24 cellular contexts compared by ENCODE assay signal in the genomic region with DNA sequence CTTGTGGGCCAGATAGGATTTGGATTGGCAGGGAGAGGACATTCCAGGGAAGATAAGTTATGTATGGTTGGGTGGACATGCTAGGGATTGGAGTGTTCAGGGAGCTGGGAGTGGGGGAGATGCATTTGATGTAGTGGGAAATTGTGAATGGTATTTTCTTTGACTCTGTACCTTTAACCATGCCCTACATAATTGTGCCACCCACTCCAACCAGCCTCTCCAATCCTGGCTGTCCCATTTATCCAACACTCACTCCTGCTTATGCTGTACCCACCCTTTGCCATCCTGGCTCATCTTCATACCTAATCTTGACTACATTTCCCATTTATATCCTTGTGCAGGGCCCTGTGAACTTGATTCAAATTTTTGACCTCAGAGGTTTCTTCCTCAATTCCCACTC.
A peak's percentile ranks its signal among the peaks of the same experiment; 100 is the strongest.
DNase-seq lines count a peak whose midpoint lies in the region; ATAC-seq, FAIRE-seq and TF ChIP-seq lines count a peak whose summit lies in the region.
"Had no signal": no experiment of that assay in that cellular context is flagged by ENCODE, and none has a peak within 500 bp of the region (broad histone marks: within the 10 kb centered on the region; RNA-seq: fewer than 3 reads in every experiment).

No MANE protein-coding gene starts in this region.

- FAIRE-seq in bronchial epithelial cell (lab: Jason Lieb, UNC) = peak; percentile 52
- FAIRE-seq: A549, GM12891, GM18507 had no signal

- TF ChIP-seq CTCF in bronchial epithelial cell (IDR thresholded peaks at IDR 0.05; ENCODE audit: insufficient read depth, low read length, severe bottlenecking) (no peak), nephron (IDR thresholded peaks at IDR 0.05; ENCODE audit: unreplicated experiment in 3 of 3) (no peak)

- DNase-seq in T-helper 17 cell (no peak), bronchial epithelial cell (ENCODE audit: low read depth) (no peak), putamen (ENCODE audit: low spot score) (peak; percentile 10)
- DNase-seq in activated CD4-positive, alpha-beta T cell treated with anti-CD3 and anti-CD28 coated beads for 1 hour = no peak
- DNase-seq in activated CD4-positive, alpha-beta T cell treated with anti-CD3 and anti-CD28 coated beads, Interleukin-2, amount 50 U/mL, for 1 hour = no peak
- DNase-seq: 8988T; ACHN; AML-193; BE2C; CD4-positive, alpha-beta T cell; CD8-positive, alpha-beta memory T cell; DMS53; DMS79 treated with DMSO at 0.1 percent for 48 hours; GF-D8; H9 had no signal

- ATAC-seq in T-helper 17 cell (no peak), HG02759 (IDR thresholded peaks at IDR 0.05; ENCODE audit: unreplicated experiment) (no peak)
- ATAC-seq: A549, GM23338, HCT116 had no signal

- H3K27me3 Mint-ChIP-seq in T-helper 17 cell (no peaks in the 10 kb centered on the region), nephron (ENCODE audit: low read depth) (no peaks in the 10 kb centered on the region)
- H3K27me3 Mint-ChIP-seq: CD4-positive, alpha-beta T cell had no signal

- H3K4me1 Mint-ChIP-seq in T-helper 17 cell = no peaks in the 10 kb centered on the region
- H3K4me1 Mint-ChIP-seq in nephron = peaks cover 38% of the 10 kb centered on the region
- H3K4me1 Mint-ChIP-seq: CD8-positive, alpha-beta memory T cell; GM23338; H9 had no signal

- H3K36me3 ChIP-seq in bronchial epithelial cell (ENCODE audit: control insufficient read depth, insufficient read depth, low read length) = no peaks in the 10 kb centered on the region
- H3K36me3 ChIP-seq: BE2C; BLaER1 treated with 17β-estradiol and CSF1 and Interleukin-3, amounts not matched to agents 10 nM and 100 nM had no signal

- H3K36me3 Mint-ChIP-seq in T-helper 17 cell (ENCODE audit: low read depth) (peaks cover 12% of the 10 kb centered on the region), nephron (ENCODE audit: low read depth) (no peaks in the 10 kb centered on the region)
- H3K36me3 Mint-ChIP-seq: CD14-positive monocyte had no signal

- H3K27me3 ChIP-seq in bronchial epithelial cell (ENCODE audit: control insufficient read depth, insufficient read depth, low read length) = peaks cover 2% of the 10 kb centered on the region
- H3K27me3 ChIP-seq: BE2C; BLaER1 treated with 17β-estradiol and CSF1 and Interleukin-3, amounts not matched to agents 10 nM and 100 nM had no signal

- H3K4me3 Mint-ChIP-seq in T-helper 17 cell = no peak overlapping the region
- H3K4me3 Mint-ChIP-seq in nephron = peak overlapping the region in 1 of 3 experiments; percentile 5
- H3K4me3 Mint-ChIP-seq: CD14-positive monocyte; CD4-positive, alpha-beta T cell; CD8-positive, alpha-beta memory T cell; GM23338; H9 had no signal

- H3K9me3 ChIP-seq in T-helper 17 cell (ENCODE audit: control insufficient read depth, low read length, poor library complexity, severe bottlenecking) = no peaks in the 10 kb centered on the region
- H3K9me3 ChIP-seq: A549, BE2C had no signal

- H3K9me3 Mint-ChIP-seq in nephron = no peaks in the 10 kb centered on the region
- H3K9me3 Mint-ChIP-seq: CD4-positive, alpha-beta T cell; CD8-positive, alpha-beta memory T cell; GM23338; H9 had no signal

- no peak overlapping the region for H3K4me3 ChIP-seq in bronchial epithelial cell (ENCODE audit: low read depth, low read length)
- H3K4me3 ChIP-seq: A549; BLaER1 treated with 17β-estradiol and CSF1 and Interleukin-3, amounts not matched to agents 10 nM and 100 nM; GM23338 had no signal

- H3K27ac Mint-ChIP-seq in T-helper 17 cell (peak overlapping the region; percentile 43), nephron (peak overlapping the region; percentile 31 to 88 (median 87))
- H3K27ac Mint-ChIP-seq: CD14-positive monocyte; CD4-positive, alpha-beta T cell; GM23338; H9 had no signal
